In genomic region chr7:111014074-111014473, GRCh38 we compare ENCODE assay signal across 15 cellular contexts.
DNase-seq lines count a peak whose midpoint lies in the region; ATAC-seq and TF ChIP-seq lines count a peak whose summit lies in the region.
"Had no signal": no experiment of that assay in that cellular context is flagged by ENCODE, and none has a peak within 500 bp of the region (broad histone marks: within the 10 kb centered on the region; RNA-seq: fewer than 3 reads in every experiment).

No MANE protein-coding gene starts in this region.

- H3K4me1 ChIP-seq in Loucy (ENCODE audit: insufficient read depth, low read length, poor library complexity, severe bottlenecking), result peaks cover 27% of the 10 kb centered on the region
- peaks cover 17% of the 10 kb centered on the region for H3K4me1 ChIP-seq in adipocyte (ENCODE audit: control insufficient read depth, insufficient read depth, low read length)
- peaks cover 13 to 78% of the 10 kb centered on the region in 2 donors for H3K4me1 ChIP-seq in naive thymus-derived CD4-positive, alpha-beta T cell (ENCODE audit: control insufficient read depth in 2 of 2, insufficient read depth in 2 of 2, low read length in 2 of 2)
- no peaks in the 10 kb centered on the region for H3K4me1 ChIP-seq in ascending aorta

- CTCF ChIA-PET in activated naive CD4-positive, alpha-beta T cell treated with anti-CD3 and anti-CD28 coated beads for 36 hours (lab: Charles Lee), result no interaction called here
- CTCF ChIA-PET in naive thymus-derived CD4-positive, alpha-beta T cell (lab: Charles Lee), result interaction anchor here (1.0 to 1.4 kb wide), 2 partner anchors 16 to 85 kb away, joined by 3 to 7 read pairs; no protein-coding TSS in a partner anchor

- no peaks in the 10 kb centered on the region for H4K20me1 ChIP-seq in Loucy (ENCODE audit: insufficient read depth, low read length, poor library complexity, severe bottlenecking)

- H3K36me3 ChIP-seq in Loucy (ENCODE audit: insufficient read depth, low read length) (no peaks in the 10 kb centered on the region), adipocyte (ENCODE audit: control insufficient read depth, insufficient read depth, low read length, severe bottlenecking) (no peaks in the 10 kb centered on the region), ascending aorta (no peaks in the 10 kb centered on the region)
- H3K36me3 ChIP-seq in naive thymus-derived CD4-positive, alpha-beta T cell (ENCODE audit: control insufficient read depth in 2 of 3, insufficient read depth in 3 of 3, low read length in 3 of 3), result no peaks in the 10 kb centered on the region
- H3K36me3 ChIP-seq: Peyer's patch had no signal

- no peak overlapping the region for H3K4me3 Mint-ChIP-seq in activated naive CD4-positive, alpha-beta T cell treated with anti-CD3 and anti-CD28 coated beads for 36 hours
- peak overlapping the region in 7 of 10 donors; percentile 21 to 83 (median 41) for H3K4me3 Mint-ChIP-seq in naive thymus-derived CD4-positive, alpha-beta T cell
- H3K4me3 Mint-ChIP-seq: neural crest cell had no signal

- peaks cover 5% of the 10 kb centered on the region for H3K36me3 Mint-ChIP-seq in activated naive CD4-positive, alpha-beta T cell treated with anti-CD3 and anti-CD28 coated beads for 36 hours (ENCODE audit: low read depth)
- H3K36me3 Mint-ChIP-seq in naive thymus-derived CD4-positive, alpha-beta T cell, result peaks cover 0 to 16% (median 0%) of the 10 kb centered on the region in 5 donors

- peak overlapping the region; percentile 50 for H3K27ac Mint-ChIP-seq in activated naive CD4-positive, alpha-beta T cell treated with anti-CD3 and anti-CD28 coated beads for 36 hours
- peak overlapping the region in 6 of 9 donors; percentile 82 to 96 (median 90) for H3K27ac Mint-ChIP-seq in naive thymus-derived CD4-positive, alpha-beta T cell

- no peaks in the 10 kb centered on the region for H3K9me2 ChIP-seq in Loucy (replicated peaks; ENCODE audit: low read depth, low read length)

- H3K9ac ChIP-seq in Loucy (ENCODE audit: low read depth, low read length, poor library complexity, severe bottlenecking), result peak overlapping the region; percentile 50
- no peak overlapping the region for H3K9ac ChIP-seq in adipocyte (ENCODE audit: low read length)
- H3K9ac ChIP-seq: GM23248 had no signal

- peak overlapping the region; percentile 96; the same call in 1 of the 2 replicates for H2AFZ ChIP-seq in Loucy (ENCODE audit: low read length)
- H2AFZ ChIP-seq: GM23248 had no signal

- no peaks in the 10 kb centered on the region for H3K27me3 ChIP-seq in Loucy (ENCODE audit: insufficient read depth, low read length, poor library complexity, severe bottlenecking)
- H3K27me3 ChIP-seq in adipocyte (replicated peaks; ENCODE audit: control insufficient read depth, insufficient read depth, low read length), result no peaks in the 10 kb centered on the region
- no peaks in the 10 kb centered on the region for H3K27me3 ChIP-seq in naive thymus-derived CD4-positive, alpha-beta T cell (ENCODE audit: control insufficient read depth in 2 of 2, insufficient read depth in 2 of 2, low read length in 2 of 2)
- H3K27me3 ChIP-seq in ascending aorta, result no peaks in the 10 kb centered on the region
- H3K27me3 ChIP-seq: Peyer's patch had no signal

- H3K4me1 Mint-ChIP-seq in activated naive CD4-positive, alpha-beta T cell treated with anti-CD3 and anti-CD28 coated beads for 36 hours (ENCODE audit: low read depth), result peaks cover 79% of the 10 kb centered on the region
- peaks cover 41 to 85% (median 57%) of the 10 kb centered on the region in 7 donors for H3K4me1 Mint-ChIP-seq in naive thymus-derived CD4-positive, alpha-beta T cell

- TF ChIP-seq CTCF in Loucy (conservative IDR thresholded peaks at IDR 0.05; ENCODE audit: low read length) (no peak), ascending aorta (IDR thresholded peaks at IDR 0.05) (no peak)

- H3K79me2 ChIP-seq in Loucy (ENCODE audit: insufficient read depth, low read length), result no peaks in the 10 kb centered on the region

- H3K9me3 ChIP-seq in Loucy (ENCODE audit: insufficient read depth, low read depth, low read length) (no peaks in the 10 kb centered on the region), adipocyte (ENCODE audit: control insufficient read depth, low read length) (no peaks in the 10 kb centered on the region), ascending aorta (no peaks in the 10 kb centered on the region)
- no peaks in the 10 kb centered on the region for H3K9me3 ChIP-seq in naive thymus-derived CD4-positive, alpha-beta T cell (ENCODE audit: control insufficient read depth in 2 of 3, low read length in 3 of 3)
- H3K9me3 ChIP-seq: Peyer's patch had no signal

- intact Hi-C loops in activated naive CD4-positive, alpha-beta T cell treated with anti-CD3 and anti-CD28 coated beads for 36 hours (cut with micrococcal nuclease), result loop anchor here (5.0 to 10.0 kb wide), 4 partner anchors 107 to 1441 kb away; partner anchors contain the start of genes DOCK4, IFRD1, IMMP2L and ZNF277
- intact Hi-C loops in naive thymus-derived CD4-positive, alpha-beta T cell (cut with micrococcal nuclease), result loop anchor here in 1 of 2 donors (10.0 kb wide), 1 partner anchor 551 kb away; the partner anchor contains the start of gene IMMP2L
- intact Hi-C loops in ascending aorta (cut with DNase I), result no loop called here

- H3K27ac ChIP-seq in naive thymus-derived CD4-positive, alpha-beta T cell (ENCODE audit: low read depth, low read length), result peak overlapping the region; percentile 82
- H3K27ac ChIP-seq in ascending aorta, result no peak overlapping the region
- H3K27ac ChIP-seq: GM23248 had no signal

- H3F3A ChIP-seq in Loucy (ENCODE audit: low read depth), result no peaks in the 10 kb centered on the region

- H3K27me3 Mint-ChIP-seq in activated naive CD4-positive, alpha-beta T cell treated with anti-CD3 and anti-CD28 coated beads for 36 hours (ENCODE audit: low read depth), result no peaks in the 10 kb centered on the region
- no peaks in the 10 kb centered on the region for H3K27me3 Mint-ChIP-seq in naive thymus-derived CD4-positive, alpha-beta T cell

- peak overlapping the region; percentile 53 for H3K4me3 ChIP-seq in Loucy (ENCODE audit: low read length, poor library complexity, severe bottlenecking)
- no peak overlapping the region for H3K4me3 ChIP-seq in adipocyte (ENCODE audit: low read length)
- H3K4me3 ChIP-seq in naive thymus-derived CD4-positive, alpha-beta T cell (ENCODE audit: low read length), result peak overlapping the region; percentile 50
- H3K4me3 ChIP-seq in ascending aorta, result no peak overlapping the region
- H3K4me3 ChIP-seq: GM23248, Peyer's patch had no signal

- POLR2A ChIA-PET in naive thymus-derived CD4-positive, alpha-beta T cell (lab: Charles Lee), result interaction anchor here (0.6 to 6.1 kb wide), 6 partner anchors 9 to 435 kb away, joined by 3 to 42 read pairs (median 4); no protein-coding TSS in a partner anchor

- H3K4me2 ChIP-seq in Loucy (ENCODE audit: low read depth, low read length, poor library complexity, severe bottlenecking), result peak overlapping the region; percentile 59

- no peak for ATAC-seq in naive thymus-derived CD4-positive, alpha-beta T cell

- DNase-seq in activated naive CD4-positive, alpha-beta T cell treated with anti-CD3 and anti-CD28 coated beads for 36 hours, result peak; percentile 31
- no peak for DNase-seq in activated naive CD4-positive, alpha-beta T cell treated with Interleukin-2 at 50 U/mL for 16 hours
- DNase-seq in adipocyte (ENCODE audit: low read depth), result peak; percentile 9
- DNase-seq in naive thymus-derived CD4-positive, alpha-beta T cell, result no peak
- no peak for DNase-seq in ascending aorta (ENCODE audit: low spot score in 2 of 2)
- no peak for DNase-seq in NCI-H146 treated with DMSO at 0.1 percent for 48 hours (lab: John Stamatoyannopoulos, UW; ENCODE audit: unreplicated experiment)
- no peak for DNase-seq in DMS53 treated with DMSO at 0.1 percent for 48 hours (lab: John Stamatoyannopoulos, UW; ENCODE audit: unreplicated experiment)
- DNase-seq: amniotic stem cell, GM23248, mesenchymal stem cell, NCI-H1048, NCI-H774, Peyer's patch had no signal

- no peaks in the 10 kb centered on the region for H3K9me3 Mint-ChIP-seq in activated naive CD4-positive, alpha-beta T cell treated with anti-CD3 and anti-CD28 coated beads for 36 hours
- H3K9me3 Mint-ChIP-seq in naive thymus-derived CD4-positive, alpha-beta T cell, result peaks cover 0 to 8% (median 0%) of the 10 kb centered on the region in 11 donors
- H3K9me3 Mint-ChIP-seq: neural crest cell had no signal

Comparison
In these comparisons a context has a peak if more than half of its experiments do, and no peak if none do; other contexts are left out.
1. DNase-seq: peak in activated naive CD4-positive, alpha-beta T cell treated with anti-CD3 and anti-CD28 coated beads for 36 hours (single experiment) and adipocyte (single experiment); none in activated naive CD4-positive, alpha-beta T cell treated with Interleukin-2 at 50 U/mL for 16 hours (single experiment), naive thymus-derived CD4-positive, alpha-beta T cell (0 of 9), ascending aorta (0 of 2), NCI-H146 treated with DMSO at 0.1 percent for 48 hours (single experiment) and DMS53 treated with DMSO at 0.1 percent for 48 hours (single experiment).
2. H3K4me3 ChIP-seq: peak in Loucy (single experiment) and naive thymus-derived CD4-positive, alpha-beta T cell (single experiment); none in adipocyte (single experiment) and ascending aorta (0 of 2).